ENCODE assay signal across 2 cellular contexts in the genomic region with DNA sequence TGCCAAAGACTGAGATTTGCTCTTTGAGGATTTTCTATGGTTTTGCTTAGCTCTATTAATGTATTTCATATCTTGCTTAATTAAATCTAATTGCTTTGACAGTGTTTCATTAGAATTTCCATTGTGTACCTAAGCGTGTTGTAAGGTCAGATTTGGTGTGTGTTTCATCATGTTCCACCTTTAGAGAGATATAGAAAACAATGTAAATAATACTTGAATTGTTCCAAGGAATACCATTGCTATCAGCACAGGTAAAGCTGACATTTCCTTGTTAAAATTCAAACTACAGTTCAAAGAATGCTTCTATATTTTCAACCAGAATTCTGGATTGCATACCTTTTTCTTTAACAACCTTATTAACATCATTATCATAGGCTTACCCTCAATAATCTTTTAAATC.
TF ChIP-seq lines count a peak whose summit lies in the region.

No MANE protein-coding gene starts in this region.

TF ChIP-seq in SK-N-SH, 30 proteins besides CTCF, POLR2A, EP300 and RAD21 (continued from another document):
- no peak for TF ChIP-seq USF1 (IDR thresholded peaks at IDR 0.05; ENCODE audit: borderline replicate concordance, low read depth)
- TF ChIP-seq SMC3 (IDR thresholded peaks at IDR 0.05; ENCODE audit: low read depth, low read length): no peak
- TF ChIP-seq FOXM1 (IDR thresholded peaks at IDR 0.05; ENCODE audit: low read depth): no peak
- TF ChIP-seq RXRA (IDR thresholded peaks at IDR 0.05; ENCODE audit: borderline replicate concordance, low read depth): no peak
- TF ChIP-seq POLR2AphosphoS5 (IDR thresholded peaks at IDR 0.05; ENCODE audit: low read depth, low read length): no peak
- TF ChIP-seq NRF1 (IDR thresholded peaks at IDR 0.05; ENCODE audit: low read depth, low read length): no peak
- TF ChIP-seq FOXJ3 (CRISPR knock-in tag; IDR thresholded peaks at IDR 0.05): no peak
- TF ChIP-seq TCF12 (IDR thresholded peaks at IDR 0.05): no peak
- no peak for TF ChIP-seq RFX5 (IDR thresholded peaks at IDR 0.05; ENCODE audit: low read length)

TF ChIP-seq in SK-N-SH treated with all-trans-retinoic acid at 6 μM for 48 hours, 23 proteins besides CTCF, POLR2A, EP300 and RAD21 (continued from another document):
- TF ChIP-seq CSDC2 (CRISPR knock-in tag; IDR thresholded peaks at IDR 0.05): no peak
- TF ChIP-seq ISL1 (CRISPR knock-in tag; IDR thresholded peaks at IDR 0.05): no peak
- TF ChIP-seq ESRRG (CRISPR knock-in tag; IDR thresholded peaks at IDR 0.05): no peak
- TF ChIP-seq, protein P1, sequence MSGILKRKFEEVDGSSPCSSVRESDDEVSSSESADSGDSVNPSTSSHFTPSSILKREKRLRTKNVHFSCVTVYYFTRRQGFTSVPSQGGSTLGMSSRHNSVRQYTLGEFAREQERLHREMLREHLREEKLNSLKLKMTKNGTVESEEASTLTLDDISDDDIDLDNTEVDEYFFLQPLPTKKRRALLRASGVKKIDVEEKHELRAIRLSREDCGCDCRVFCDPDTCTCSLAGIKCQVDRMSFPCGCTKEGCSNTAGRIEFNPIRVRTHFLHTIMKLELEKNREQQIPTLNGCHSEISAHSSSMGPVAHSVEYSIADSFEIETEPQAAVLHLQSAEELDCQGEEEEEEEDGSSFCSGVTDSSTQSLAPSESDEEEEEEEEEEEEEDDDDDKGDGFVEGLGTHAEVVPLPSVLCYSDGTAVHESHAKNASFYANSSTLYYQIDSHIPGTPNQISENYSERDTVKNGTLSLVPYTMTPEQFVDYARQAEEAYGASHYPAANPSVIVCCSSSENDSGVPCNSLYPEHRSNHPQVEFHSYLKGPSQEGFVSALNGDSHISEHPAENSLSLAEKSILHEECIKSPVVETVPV (CRISPR knock-in tag; IDR thresholded peaks at IDR 0.05): no peak
- TF ChIP-seq ARNTL (CRISPR knock-in tag; IDR thresholded peaks at IDR 0.05; ENCODE audit: borderline replicate concordance, low read depth): no peak
- no peak for TF ChIP-seq ZFP30 (CRISPR knock-in tag; IDR thresholded peaks at IDR 0.05)
- TF ChIP-seq TOX (CRISPR knock-in tag; IDR thresholded peaks at IDR 0.05; ENCODE audit: borderline replicate concordance): no peak
- no peak for TF ChIP-seq TSHZ2 (CRISPR knock-in tag; IDR thresholded peaks at IDR 0.05)
- TF ChIP-seq ZFP3 (CRISPR knock-in tag; IDR thresholded peaks at IDR 0.05): no peak
- TF ChIP-seq ZNF8 (CRISPR knock-in tag; IDR thresholded peaks at IDR 0.05): no peak
- no peak for TF ChIP-seq BACH2 (CRISPR knock-in tag; IDR thresholded peaks at IDR 0.05; ENCODE audit: borderline replicate concordance)
- TF ChIP-seq SNAI2 (CRISPR knock-in tag; IDR thresholded peaks at IDR 0.05): no peak
- no peak for TF ChIP-seq RARB (CRISPR knock-in tag; IDR thresholded peaks at IDR 0.05)
- TF ChIP-seq ZC3H10 (CRISPR knock-in tag; IDR thresholded peaks at IDR 0.05): no peak
